ENCODE assay signal across 21 cellular contexts in genomic region chr4:107453231-107453630, GRCh38.
"Had no signal": no experiment of that assay in that cellular context is flagged by ENCODE, and none has a peak within 500 bp of the region (broad histone marks: within the 10 kb centered on the region; RNA-seq: fewer than 3 reads in every experiment).

No MANE protein-coding gene starts in this region.

- H3K4me1 Mint-ChIP-seq: naive thymus-derived CD8-positive, alpha-beta T cell; neural crest cell; stimulated activated effector memory CD8-positive, alpha-beta T cell treated with anti-CD3 and anti-CD28 coated beads, Interleukin-12 subunit alpha, Interleukin-12 subunit beta, amount 100 ng/mL, for 72 hours had no signal

- H3K36me3 ChIP-seq: esophagus muscularis mucosa, tibial artery, upper lobe of left lung, uterus had no signal

- H3K27ac ChIP-seq: epithelial cell of prostate, esophagus muscularis mucosa, tibial artery, upper lobe of left lung, uterus had no signal

- H3K27me3 ChIP-seq: esophagus muscularis mucosa, tibial artery, upper lobe of left lung, uterus had no signal

- H3K27ac Mint-ChIP-seq: naive thymus-derived CD8-positive, alpha-beta T cell; stimulated activated effector memory CD8-positive, alpha-beta T cell treated with anti-CD3 and anti-CD28 coated beads, Interleukin-12 subunit alpha, Interleukin-12 subunit beta, amount 100 ng/mL, for 72 hours had no signal

- H3K4me3 Mint-ChIP-seq: naive thymus-derived CD8-positive, alpha-beta T cell; neural crest cell; stimulated activated effector memory CD8-positive, alpha-beta T cell treated with anti-CD3 and anti-CD28 coated beads, Interleukin-12 subunit alpha, Interleukin-12 subunit beta, amount 100 ng/mL, for 72 hours had no signal

- H3K36me3 Mint-ChIP-seq: naive thymus-derived CD8-positive, alpha-beta T cell; stimulated activated effector memory CD8-positive, alpha-beta T cell treated with anti-CD3 and anti-CD28 coated beads, Interleukin-12 subunit alpha, Interleukin-12 subunit beta, amount 100 ng/mL, for 72 hours had no signal

- DNase-seq: cortex of kidney; effector memory CD4-positive, alpha-beta T cell; foreskin melanocyte; head of caudate nucleus; hippocampal formation; kidney glomerular epithelial cell; mammary epithelial cell; naive thymus-derived CD8-positive, alpha-beta T cell; posterior cingulate gyrus; small intestine; stimulated activated CD4-positive, alpha-beta T cell treated with anti-CD3 and anti-CD28 coated beads, Interleukin-4, amount 100 ng/mL, for 1 hour; stimulated activated CD8-positive, alpha-beta memory T cell treated with anti-CD3 and anti-CD28 coated beads, Interleukin-4, amount 100 ng/mL, for 48 hours; stimulated activated naive CD8-positive, alpha-beta T cell treated with anti-CD3 and anti-CD28 coated beads, Interleukin-15, Interleukin-2, amounts not matched to agents 100 U/mL and 50 U/mL, for 24 hours; tibial artery; upper lobe of left lung; uterus had no signal

- H3K9me3 Mint-ChIP-seq: naive thymus-derived CD8-positive, alpha-beta T cell; neural crest cell; stimulated activated effector memory CD8-positive, alpha-beta T cell treated with anti-CD3 and anti-CD28 coated beads, Interleukin-12 subunit alpha, Interleukin-12 subunit beta, amount 100 ng/mL, for 72 hours had no signal

- ATAC-seq: naive thymus-derived CD8-positive, alpha-beta T cell; sciatic nerve; stimulated activated effector memory CD8-positive, alpha-beta T cell treated with anti-CD3 and anti-CD28 coated beads, Interleukin-12 subunit alpha, Interleukin-12 subunit beta, amount 100 ng/mL, for 72 hours; stimulated activated naive CD8-positive, alpha-beta T cell treated with anti-CD3 and anti-CD28 coated beads, Interleukin-15, Interleukin-2, amounts not matched to agents 100 U/mL and 50 U/mL, for 24 hours had no signal

- H3K4me3 ChIP-seq: esophagus muscularis mucosa, tibial artery, upper lobe of left lung, uterus had no signal
